30 cellular contexts compared by ENCODE assay signal in genomic region chr2:106800180-106800579, GRCh38.
"Had no signal": no experiment of that assay in that cellular context is flagged by ENCODE, and none has a peak within 500 bp of the region (broad histone marks: within the 10 kb centered on the region; RNA-seq: fewer than 3 reads in every experiment).

No MANE protein-coding gene starts in this region.

- H3K27me3 ChIP-seq: left lung, pancreas, sigmoid colon, tibial nerve, uterus had no signal

- H3K4me1 ChIP-seq: left lung, lower lobe of right lung, pancreas, prostate gland, sigmoid colon, tibial nerve, uterus had no signal

- H3K9me3 Mint-ChIP-seq: nephron, neural crest cell, type B pancreatic cell had no signal

- H3K27me3 Mint-ChIP-seq: stimulated activated memory B cell treated with anti-CD40 and anti-IgM and Interleukin-4, amounts not matched to agents 10 μg/mL and 1 μg/mL and 100 μg/mL, for 72 hours; stimulated activated naive CD8-positive, alpha-beta T cell treated with anti-CD3 and anti-CD28 coated beads, Interleukin-15, amount 100 ng/mL, for 72 hours; type B pancreatic cell had no signal

- H3K27ac ChIP-seq: left lung, lower lobe of right lung, pancreas, prostate gland, sigmoid colon, tibial nerve, uterus had no signal

- H3K4me3 ChIP-seq: left lung, lower lobe of right lung, pancreas, prostate gland, sigmoid colon, tibial nerve, uterus had no signal

- H3K36me3 ChIP-seq: left lung, lower lobe of right lung, pancreas, prostate gland, sigmoid colon, tibial nerve, uterus had no signal

- FAIRE-seq: islet of Langerhans, kidney, pancreas, small intestine had no signal

- ATAC-seq: left colon; left lung; lower lobe of right lung; naive thymus-derived CD8-positive, alpha-beta T cell; pancreas; right cardiac atrium; stimulated activated memory B cell treated with anti-CD40 and anti-IgM and Interleukin-4, amounts not matched to agents 10 μg/mL and 1 μg/mL and 100 μg/mL, for 72 hours; stimulated activated naive CD8-positive, alpha-beta T cell treated with anti-CD3 and anti-CD28 coated beads, Interleukin-15, amount 100 ng/mL, for 72 hours had no signal

- H3K4me1 Mint-ChIP-seq: immature natural killer cell; naive thymus-derived CD8-positive, alpha-beta T cell; neural crest cell; stimulated activated memory B cell treated with anti-CD40 and anti-IgM and Interleukin-4, amounts not matched to agents 10 μg/mL and 1 μg/mL and 100 μg/mL, for 72 hours; stimulated activated naive CD8-positive, alpha-beta T cell treated with anti-CD3 and anti-CD28 coated beads, Interleukin-15, amount 100 ng/mL, for 72 hours had no signal

- DNase-seq: hypothalamus; immature natural killer cell; kidney; left colon; left lung; lower lobe of right lung; mammary epithelial cell; mesenchymal stem cell; naive thymus-derived CD8-positive, alpha-beta T cell; nucleus accumbens; pancreas; retina; right cardiac atrium; sigmoid colon; small intestine; stimulated activated CD4-positive, alpha-beta T cell treated with anti-CD3 and anti-CD28 coated beads, Interleukin-1b, Interleukin-23, amount 100 ng/mL, for 48 hours; stimulated activated CD4-positive, alpha-beta T cell treated with anti-CD3 and anti-CD28 coated beads, Interleukin-2, amount 100 ng/mL, for 48 hours; stimulated activated CD4-positive, alpha-beta T cell treated with anti-CD3 and anti-CD28 coated beads, Interleukin-4, amount 100 ng/mL, for 4 hours; stimulated activated CD8-positive, alpha-beta memory T cell treated with anti-CD3 and anti-CD28 coated beads, Interleukin-4, amount 100 ng/mL, for 48 hours; stimulated activated naive CD4-positive, alpha-beta T cell treated with Interleukin-2 at 50 U/mL for 16 hours; stimulated activated naive CD8-positive, alpha-beta T cell treated with anti-CD3 and anti-CD28 coated beads, Interleukin-15, amount 100 ng/mL, for 72 hours; substantia nigra; uterus had no signal

- H3K4me3 Mint-ChIP-seq: immature natural killer cell; naive thymus-derived CD8-positive, alpha-beta T cell; nephron; neural crest cell; stimulated activated memory B cell treated with anti-CD40 and anti-IgM and Interleukin-4, amounts not matched to agents 10 μg/mL and 1 μg/mL and 100 μg/mL, for 72 hours; stimulated activated naive CD8-positive, alpha-beta T cell treated with anti-CD3 and anti-CD28 coated beads, Interleukin-15, amount 100 ng/mL, for 72 hours; type B pancreatic cell had no signal

- H3K9me3 ChIP-seq: left lung, lower lobe of right lung, pancreas, prostate gland, sigmoid colon, tibial nerve, uterus had no signal

- H3K27ac Mint-ChIP-seq: immature natural killer cell; naive thymus-derived CD8-positive, alpha-beta T cell; nephron; stimulated activated memory B cell treated with anti-CD40 and anti-IgM and Interleukin-4, amounts not matched to agents 10 μg/mL and 1 μg/mL and 100 μg/mL, for 72 hours; type B pancreatic cell had no signal

- H3K36me3 Mint-ChIP-seq: immature natural killer cell; naive thymus-derived CD8-positive, alpha-beta T cell; stimulated activated memory B cell treated with anti-CD40 and anti-IgM and Interleukin-4, amounts not matched to agents 10 μg/mL and 1 μg/mL and 100 μg/mL, for 72 hours; type B pancreatic cell had no signal
